1 cellular context compared by ENCODE assay signal in the genomic region with DNA sequence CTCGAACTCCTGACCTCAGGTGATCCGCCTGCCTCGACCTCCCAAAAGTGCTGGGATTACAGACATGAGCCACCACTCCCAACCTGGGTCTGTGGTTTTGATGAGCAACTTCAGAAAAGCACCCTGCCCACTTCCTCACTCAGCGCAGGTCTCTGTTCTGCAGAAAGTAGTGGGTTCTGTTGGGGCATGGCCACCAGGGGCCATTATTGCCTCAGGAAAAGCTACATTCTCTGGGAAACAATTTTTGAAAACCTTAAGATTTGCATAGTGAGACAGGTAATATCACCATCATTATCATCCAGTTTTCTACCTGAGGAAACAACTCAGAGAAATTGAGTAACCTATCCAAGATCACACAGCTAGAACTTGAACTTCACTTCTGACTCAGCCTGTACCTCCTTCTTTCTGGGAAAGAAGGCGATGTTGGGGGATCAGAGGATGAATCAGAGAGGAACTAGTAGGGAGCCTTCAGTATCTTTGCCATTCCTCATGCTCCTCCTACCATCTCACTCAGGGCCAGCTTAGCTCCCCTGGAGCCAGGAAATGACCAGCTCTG.
TF ChIP-seq lines count a peak whose summit lies in the region.

No MANE protein-coding gene starts in this region.

TF ChIP-seq in GM12878, 131 proteins besides CTCF, POLR2A, EP300 and RAD21:
- no peak for TF ChIP-seq ZSCAN29 (IDR thresholded peaks at IDR 0.05)
- TF ChIP-seq SPI1 (IDR thresholded peaks at IDR 0.05; ENCODE audit: borderline replicate concordance, insufficient read depth, low read depth, low read length), result peak; percentile 83; the same call in 1 of the 2 replicates
- TF ChIP-seq IKZF2 (IDR thresholded peaks at IDR 0.05), result peak in 1 of 2 experiments; percentile 12; a peak in 1 of 4 replicates
- TF ChIP-seq SKIL (IDR thresholded peaks at IDR 0.05; ENCODE audit: low read depth, poor library complexity, severe bottlenecking), result no peak
- TF ChIP-seq IKZF1 (conservative IDR thresholded peaks at IDR 0.05), result 0 out of 2 replicates have a peak, but pooled peaks have one; percentile 14
- TF ChIP-seq RUNX3 (IDR thresholded peaks at IDR 0.05; ENCODE audit: low read length), result peak; percentile 37; the same call in 1 of the 2 replicates
